ENCODE assay signal across 14 cellular contexts in the genomic region with DNA sequence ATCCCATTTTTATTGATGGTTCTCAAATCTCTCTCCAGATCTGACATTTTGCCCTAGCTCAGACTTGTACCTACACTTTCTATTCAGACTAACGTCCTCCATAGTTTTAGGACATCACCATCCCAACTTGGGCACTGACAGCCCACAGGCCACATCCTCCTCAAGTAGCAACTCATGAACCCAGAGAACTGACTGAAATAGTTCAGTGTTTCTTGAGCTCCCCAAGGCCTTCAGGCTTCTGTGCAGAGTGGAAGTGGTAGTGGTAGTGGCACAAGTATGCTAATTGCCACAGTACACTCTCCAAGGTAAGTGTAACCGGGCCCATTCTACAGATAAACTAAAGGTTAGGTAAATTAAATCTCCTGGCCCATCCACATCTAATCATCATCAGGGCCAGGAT.
DNase-seq lines count a peak whose midpoint lies in the region; ATAC-seq and TF ChIP-seq lines count a peak whose summit lies in the region.
"Had no signal": no experiment of that assay in that cellular context is flagged by ENCODE, and none has a peak within 500 bp of the region (broad histone marks: within the 10 kb centered on the region; RNA-seq: fewer than 3 reads in every experiment).

No MANE protein-coding gene starts in this region.

- H3K9me3 ChIP-seq in OCI-LY7 (ENCODE audit: low read length), result no peaks in the 10 kb centered on the region
- H3K9me3 ChIP-seq: HAP-1, right lobe of liver had no signal

- H3K4me2 ChIP-seq in OCI-LY7 (ENCODE audit: low read length), result peak overlapping the region; percentile 92
- H3K4me2 ChIP-seq: neural progenitor cell had no signal

- H3K27ac ChIP-seq in OCI-LY7 (ENCODE audit: low read depth, low read length, poor library complexity, severe bottlenecking), result peak overlapping the region; percentile 99
- H3K27ac ChIP-seq: neural progenitor cell, right lobe of liver had no signal

- H3K9me3 Mint-ChIP-seq in activated CD8-positive, alpha-beta memory T cell treated with anti-CD3 and anti-CD28 coated beads, Interleukin-2, amount 10 ng/mL, durations not matched to agents 7 days and 5 days (ENCODE audit: low read depth), result no peaks in the 10 kb centered on the region
- H3K9me3 Mint-ChIP-seq in central memory CD8-positive, alpha-beta T cell, result no peaks in the 10 kb centered on the region
- H3K9me3 Mint-ChIP-seq in stimulated activated memory B cell treated with anti-CD40 and anti-IgM and Interleukin-4, amounts not matched to agents 10 μg/mL and 1 μg/mL and 100 μg/mL, for 72 hours, result no peaks in the 10 kb centered on the region
- H3K9me3 Mint-ChIP-seq: neural progenitor cell had no signal

- CTCF ChIA-PET in activated CD8-positive, alpha-beta memory T cell treated with anti-CD3 and anti-CD28 coated beads, Interleukin-2, amount 10 ng/mL, durations not matched to agents 7 days and 5 days (lab: Charles Lee), result interaction anchor here (0.7 to 2.5 kb wide), 8 partner anchors 12 to 418 kb away, joined by 3 to 7 read pairs (median 4); no protein-coding TSS in a partner anchor
- CTCF ChIA-PET in OCI-LY7 (lab: Charles Lee; ENCODE audit: unreplicated experiment), result interaction anchor here (0.9 kb wide), 1 partner anchor 12 kb away, joined by 4 read pairs; no protein-coding TSS in a partner anchor

- peak overlapping the region; percentile 61 for H3K27ac Mint-ChIP-seq in activated CD8-positive, alpha-beta memory T cell treated with anti-CD3 and anti-CD28 coated beads, Interleukin-2, amount 10 ng/mL, durations not matched to agents 7 days and 5 days
- no peak overlapping the region for H3K27ac Mint-ChIP-seq in central memory CD8-positive, alpha-beta T cell (ENCODE audit: low read depth)
- peak overlapping the region; percentile 21 for H3K27ac Mint-ChIP-seq in stimulated activated memory B cell treated with anti-CD40 and anti-IgM and Interleukin-4, amounts not matched to agents 10 μg/mL and 1 μg/mL and 100 μg/mL, for 72 hours
- H3K27ac Mint-ChIP-seq: neural progenitor cell had no signal

- TF ChIP-seq CTCF in OCI-LY7 (conservative IDR thresholded peaks at IDR 0.05; ENCODE audit: low read length) (no peak), omental fat pad (IDR thresholded peaks at IDR 0.05) (no peak)

- H3K79me2 ChIP-seq in OCI-LY7 (ENCODE audit: insufficient read depth, low read depth, low read length), result peaks cover 65% of the 10 kb centered on the region

- H3K4me1 Mint-ChIP-seq in activated CD8-positive, alpha-beta memory T cell treated with anti-CD3 and anti-CD28 coated beads, Interleukin-2, amount 10 ng/mL, durations not matched to agents 7 days and 5 days, result peaks cover 57% of the 10 kb centered on the region
- H3K4me1 Mint-ChIP-seq in central memory CD8-positive, alpha-beta T cell, result peaks cover 67% of the 10 kb centered on the region
- H3K4me1 Mint-ChIP-seq in stimulated activated memory B cell treated with anti-CD40 and anti-IgM and Interleukin-4, amounts not matched to agents 10 μg/mL and 1 μg/mL and 100 μg/mL, for 72 hours, result peaks cover 72% of the 10 kb centered on the region

- H2AFZ ChIP-seq in OCI-LY7 (ENCODE audit: low read length), result no peak overlapping the region; the same call in 1 of the 2 replicates
- H2AFZ ChIP-seq: neural progenitor cell had no signal

- intact Hi-C loops in OCI-LY7 (cut with micrococcal nuclease; ENCODE audit: unreplicated experiment), result no loop called here

- H3K4me3 Mint-ChIP-seq in activated CD8-positive, alpha-beta memory T cell treated with anti-CD3 and anti-CD28 coated beads, Interleukin-2, amount 10 ng/mL, durations not matched to agents 7 days and 5 days, result peak overlapping the region; percentile 2
- H3K4me3 Mint-ChIP-seq in central memory CD8-positive, alpha-beta T cell, result peak overlapping the region; percentile 25
- H3K4me3 Mint-ChIP-seq in stimulated activated memory B cell treated with anti-CD40 and anti-IgM and Interleukin-4, amounts not matched to agents 10 μg/mL and 1 μg/mL and 100 μg/mL, for 72 hours, result no peak overlapping the region
- H3K4me3 Mint-ChIP-seq: neural progenitor cell had no signal

- H3K36me3 Mint-ChIP-seq in activated CD8-positive, alpha-beta memory T cell treated with anti-CD3 and anti-CD28 coated beads, Interleukin-2, amount 10 ng/mL, durations not matched to agents 7 days and 5 days, result peaks cover 7% of the 10 kb centered on the region
- peaks cover 9% of the 10 kb centered on the region for H3K36me3 Mint-ChIP-seq in central memory CD8-positive, alpha-beta T cell (ENCODE audit: insufficient read depth)
- H3K36me3 Mint-ChIP-seq in stimulated activated memory B cell treated with anti-CD40 and anti-IgM and Interleukin-4, amounts not matched to agents 10 μg/mL and 1 μg/mL and 100 μg/mL, for 72 hours, result no peaks in the 10 kb centered on the region

- POLR2A ChIA-PET in OCI-LY7 (lab: Charles Lee), result interaction anchor here (0.6 to 4.3 kb wide), 8 partner anchors 9 to 429 kb away, joined by 3 to 28 read pairs (median 6); no protein-coding TSS in a partner anchor

- peaks cover 89% of the 10 kb centered on the region for H3K4me1 ChIP-seq in OCI-LY7 (ENCODE audit: insufficient read depth, low read length, poor library complexity, severe bottlenecking)
- H3K4me1 ChIP-seq: HAP-1, neural progenitor cell, right lobe of liver had no signal

- ATAC-seq in activated CD8-positive, alpha-beta memory T cell treated with anti-CD3 and anti-CD28 coated beads, Interleukin-2, amount 10 ng/mL, durations not matched to agents 7 days and 5 days, result peak; percentile 74
- ATAC-seq in central memory CD8-positive, alpha-beta T cell (replicated peaks; ENCODE audit: extremely low read depth, poor library complexity, severe bottlenecking), result peak; percentile 63
- no peak for ATAC-seq in stimulated activated memory B cell treated with anti-CD40 and anti-IgM and Interleukin-4, amounts not matched to agents 10 μg/mL and 1 μg/mL and 100 μg/mL, for 72 hours
- ATAC-seq in omental fat pad (ENCODE audit: low FRiP score), result no peak
- ATAC-seq: right lobe of liver had no signal

- H3K27me3 Mint-ChIP-seq in activated CD8-positive, alpha-beta memory T cell treated with anti-CD3 and anti-CD28 coated beads, Interleukin-2, amount 10 ng/mL, durations not matched to agents 7 days and 5 days, result peaks cover 10% of the 10 kb centered on the region
- H3K27me3 Mint-ChIP-seq in central memory CD8-positive, alpha-beta T cell, result no peaks in the 10 kb centered on the region
- H3K27me3 Mint-ChIP-seq in stimulated activated memory B cell treated with anti-CD40 and anti-IgM and Interleukin-4, amounts not matched to agents 10 μg/mL and 1 μg/mL and 100 μg/mL, for 72 hours, result no peaks in the 10 kb centered on the region

- H4K20me1 ChIP-seq in OCI-LY7 (ENCODE audit: insufficient read depth, low read length), result no peaks in the 10 kb centered on the region

- H3K4me3 ChIP-seq in OCI-LY7 (ENCODE audit: low read depth, low read length, poor library complexity, severe bottlenecking), result peak overlapping the region; percentile 27
- H3K4me3 ChIP-seq: HAP-1, neural progenitor cell, right lobe of liver had no signal

- H3K9me2 ChIP-seq in OCI-LY7 (ENCODE audit: insufficient read depth, low read length), result no peaks in the 10 kb centered on the region

- H3K36me3 ChIP-seq in OCI-LY7 (ENCODE audit: insufficient read depth, low read length), result no peaks in the 10 kb centered on the region; the same call in 1 of the 2 replicates
- H3K36me3 ChIP-seq: HAP-1, neural progenitor cell, right lobe of liver had no signal

- BruUV-seq in OCI-LY7 (replicated peaks; lab: Mats Ljungman, UMichigan), result TSS peak; percentile 30

- DNase-seq in activated CD8-positive, alpha-beta memory T cell treated with anti-CD3 and anti-CD28 coated beads, Interleukin-2, amount 10 ng/mL, durations not matched to agents 7 days and 5 days, result peak; percentile 86
- no peak for DNase-seq in activated CD8-positive, alpha-beta memory T cell treated with anti-CD3 and anti-CD28 coated beads, Interleukin-2, amount 50 U/mL, for 4 hours
- DNase-seq in OCI-LY7 (ENCODE audit: low spot score), result peak; percentile 58
- no peak for DNase-seq in central memory CD8-positive, alpha-beta T cell (ENCODE audit: low spot score in 2 of 2)
- DNase-seq in GM03348 (ENCODE audit: low spot score), result no peak
- DNase-seq in omental fat pad (ENCODE audit: low spot score), result no peak
- no peak for DNase-seq in activated CD8-positive, alpha-beta memory T cell treated with anti-CD3 and anti-CD28 coated beads for 24 hours
- DNase-seq: foreskin fibroblast, NCI-H1105 treated with DMSO at 0.1 percent for 48 hours, NCI-H446, right lobe of liver had no signal

Comparison
In these comparisons a context has a peak if more than half of its experiments do, and no peak if none do; other contexts are left out.
1. DNase-seq: peak in activated CD8-positive, alpha-beta memory T cell treated with anti-CD3 and anti-CD28 coated beads, Interleukin-2, amount 10 ng/mL, durations not matched to agents 7 days and 5 days (single experiment) and OCI-LY7 (single experiment); none in activated CD8-positive, alpha-beta memory T cell treated with anti-CD3 and anti-CD28 coated beads, Interleukin-2, amount 50 U/mL, for 4 hours (single experiment), central memory CD8-positive, alpha-beta T cell (0 of 2), GM03348 (single experiment), omental fat pad (single experiment) and activated CD8-positive, alpha-beta memory T cell treated with anti-CD3 and anti-CD28 coated beads for 24 hours (single experiment).
2. ATAC-seq: peak in activated CD8-positive, alpha-beta memory T cell treated with anti-CD3 and anti-CD28 coated beads, Interleukin-2, amount 10 ng/mL, durations not matched to agents 7 days and 5 days (single experiment) and central memory CD8-positive, alpha-beta T cell (single experiment); none in stimulated activated memory B cell treated with anti-CD40 and anti-IgM and Interleukin-4, amounts not matched to agents 10 μg/mL and 1 μg/mL and 100 μg/mL, for 72 hours (single experiment) and omental fat pad (single experiment).